14 cellular contexts compared by ENCODE assay signal in genomic region chr1:10860218-10860617, GRCh38.
A peak's percentile ranks its signal among the peaks of the same experiment; 100 is the strongest.
DNase-seq lines count a peak whose midpoint lies in the region; ATAC-seq and TF ChIP-seq lines count a peak whose summit lies in the region.
"Had no signal": no experiment of that assay in that cellular context is flagged by ENCODE, and none has a peak within 500 bp of the region (broad histone marks: within the 10 kb centered on the region; RNA-seq: fewer than 3 reads in every experiment).

No MANE protein-coding gene starts in this region.

- no peak overlapping the region for H2AFZ ChIP-seq in osteoblast (ENCODE audit: low read length)

- 60 to 61% methylated on average over 13 of the region's 13 CpGs for WGBS in heart right ventricle, 2 donors

- H3K9me3 ChIP-seq in heart right ventricle (no peaks in the 10 kb centered on the region), osteoblast (ENCODE audit: low read depth, low read length) (no peaks in the 10 kb centered on the region)

- H3K4me2 ChIP-seq in osteoblast (ENCODE audit: insufficient read depth, low read length): no peak overlapping the region
- H3K4me2 ChIP-seq: BLaER1 treated with 17β-estradiol and CSF1 and Interleukin-3, amounts not matched to agents 10 nM and 100 nM had no signal

- H3K36me3 ChIP-seq in heart right ventricle (no peaks in the 10 kb centered on the region), osteoblast (ENCODE audit: insufficient read depth, low read length) (no peaks in the 10 kb centered on the region)
- H3K36me3 ChIP-seq: BLaER1 treated with 17β-estradiol and CSF1 and Interleukin-3, amounts not matched to agents 10 nM and 100 nM had no signal

- peak overlapping the region in 6 of 10 donors; percentile 30 to 84 (median 80) for H3K27ac ChIP-seq in heart right ventricle
- H3K27ac ChIP-seq in osteoblast (ENCODE audit: low read depth, low read length): no peak overlapping the region
- H3K27ac ChIP-seq: BLaER1 treated with 17β-estradiol and CSF1 and Interleukin-3, amounts not matched to agents 10 nM and 100 nM had no signal

- H3K79me2 ChIP-seq in osteoblast (ENCODE audit: insufficient read depth, low read length): no peaks in the 10 kb centered on the region

- intact Hi-C loops in heart right ventricle (cut with DNase I) (loop anchor here in 8 of 10 donors (2.0 to 10.0 kb wide), 11 partner anchors 38 to 1102 kb away; partner anchors contain the start of gene CASZ1 (in 3 of the 8)), cardiac septum (cut with DNase I) (loop anchor here (1.0 to 10.0 kb wide), 3 partner anchors 37 to 173 kb away; no protein-coding TSS in a partner anchor)

- H3K27me3 ChIP-seq in heart right ventricle: peaks cover 0 to 31% (median 7%) of the 10 kb centered on the region in 7 donors
- H3K27me3 ChIP-seq in osteoblast (ENCODE audit: insufficient read depth, low read length): peaks cover 61% of the 10 kb centered on the region

- TF ChIP-seq CTCF in heart right ventricle (IDR thresholded peaks at IDR 0.05) (no peak), osteoblast (IDR thresholded peaks at IDR 0.05; ENCODE audit: extremely low read depth, low read depth, low read length) (no peak)

- DNase-seq in heart right ventricle (no peak), cardiac septum (ENCODE audit: low spot score) (no peak), NCI-H2227 (lab: John Stamatoyannopoulos, UW; ENCODE audit: unreplicated experiment) (peak; percentile 24), osteoblast (ENCODE audit: insufficient read length, low spot score, missing footprints) (peak; percentile 54)
- no peak for DNase-seq in stimulated activated CD4-positive, alpha-beta T cell treated with anti-CD3 and anti-CD28 coated beads, Interleukin-4, amount 100 ng/mL, for 4 hours
- DNase-seq: 8988T; CD4-positive, alpha-beta T cell; DMS79; HCEC 1CT; HFFc6 had no signal

- no peaks in the 10 kb centered on the region for H4K20me1 ChIP-seq in osteoblast (ENCODE audit: insufficient read depth, low read length)

- H3K4me3 ChIP-seq in heart right ventricle (no peak overlapping the region), osteoblast (ENCODE audit: insufficient read depth, low read length) (no peak overlapping the region)
- H3K4me3 ChIP-seq: BLaER1 treated with 17β-estradiol and CSF1 and Interleukin-3, amounts not matched to agents 10 nM and 100 nM; GM12878 had no signal

- peaks cover 0 to 62% (median 30%) of the 10 kb centered on the region in 9 donors for H3K4me1 ChIP-seq in heart right ventricle
- no peaks in the 10 kb centered on the region for H3K4me1 ChIP-seq in osteoblast (ENCODE audit: insufficient read depth, low read length)
- H3K4me1 ChIP-seq: BLaER1 treated with 17β-estradiol and CSF1 and Interleukin-3, amounts not matched to agents 10 nM and 100 nM had no signal

- no peak for ATAC-seq in heart right ventricle
- ATAC-seq in GM18858 (IDR thresholded peaks at IDR 0.05; ENCODE audit: unreplicated experiment): no peak
- ATAC-seq in HG02678 (IDR thresholded peaks at IDR 0.05; ENCODE audit: unreplicated experiment): no peak
- ATAC-seq: GM12878 had no signal

Comparison
In these comparisons a context has a peak if more than half of its experiments do, and no peak if none do; other contexts are left out.
1. DNase-seq: peak in NCI-H2227 (single experiment) and osteoblast (single experiment); none in heart right ventricle (0 of 2), cardiac septum (single experiment) and stimulated activated CD4-positive, alpha-beta T cell treated with anti-CD3 and anti-CD28 coated beads, Interleukin-4, amount 100 ng/mL, for 4 hours (0 of 2).